Comparison of ENCODE assay signal across 8 cellular contexts in the genomic region with DNA sequence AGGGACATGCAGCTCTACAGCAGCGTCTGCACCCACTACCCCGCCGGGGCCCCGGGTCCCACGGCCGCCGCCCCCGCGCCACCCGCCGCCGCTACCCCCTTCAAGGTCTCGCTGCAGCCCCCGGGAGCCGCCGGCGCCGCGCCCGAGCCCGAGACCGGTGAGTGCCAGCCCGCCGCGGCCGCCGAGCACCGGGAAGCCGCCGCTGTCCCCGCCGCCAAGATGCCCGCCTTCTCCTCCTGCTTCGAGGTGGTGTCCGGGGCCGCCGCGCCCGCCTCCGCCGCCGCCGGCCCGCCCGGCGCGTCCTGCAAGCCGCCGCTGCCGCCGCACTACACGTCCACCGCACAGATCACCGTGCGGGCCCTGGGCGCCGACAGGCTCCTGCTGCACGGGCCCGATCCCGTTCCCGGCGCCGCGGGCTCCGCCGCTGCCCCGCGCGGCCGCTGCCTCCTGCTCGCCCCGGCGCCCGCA. TPM values are rescaled to one million over a fixed set of nuclear protein-coding genes. Genes with fewer than 3 reads are reported as not detected.
DNase-seq lines count a peak whose midpoint lies in the region; ATAC-seq, FAIRE-seq and TF ChIP-seq lines count a peak whose summit lies in the region.

No MANE protein-coding gene starts in this region.

- DNase-seq in CD4-positive, alpha-beta T cell, result peak in 6 of 10 experiments; percentile 11 to 33 (median 16)
- no peak for DNase-seq in keratinocyte (ENCODE audit: low read depth, low spot score)
- no peak for DNase-seq in COLO829 (ENCODE audit: low spot score)
- DNase-seq in hippocampal formation (lab: John Stamatoyannopoulos, UW), result no peak

- H2AFZ ChIP-seq in keratinocyte (ENCODE audit: control insufficient read depth, low read length), result no peak overlapping the region

- peaks cover 42% of the 10 kb centered on the region for H3K4me1 Mint-ChIP-seq in CD4-positive, alpha-beta T cell (ENCODE audit: low read depth)

- H3K9me3 ChIP-seq in CD4-positive, alpha-beta T cell (ENCODE audit: control insufficient read depth, low read length), result no peaks in the 10 kb centered on the region
- no peaks in the 10 kb centered on the region for H3K9me3 ChIP-seq in keratinocyte (ENCODE audit: control insufficient read depth, low read depth, low read length)

- H3K27me3 Mint-ChIP-seq in CD4-positive, alpha-beta T cell, result no peaks in the 10 kb centered on the region

- no peak for FAIRE-seq in keratinocyte (lab: Jason Lieb, UNC)

- H3K27ac ChIP-seq in CD4-positive, alpha-beta T cell (ENCODE audit: low read depth, low read length), result peak overlapping the region; percentile 81
- H3K27ac ChIP-seq in angular gyrus (ENCODE audit: low read depth, low read length), result peak overlapping the region; percentile 84
- peak overlapping the region; percentile 52 for H3K27ac ChIP-seq in keratinocyte (ENCODE audit: control insufficient read depth, insufficient read depth, low read length)
- peak overlapping the region; percentile 77 for H3K27ac ChIP-seq in temporal lobe (ENCODE audit: low read depth, low read length)

- H3K9me3 Mint-ChIP-seq in CD4-positive, alpha-beta T cell, result no peaks in the 10 kb centered on the region

- peak overlapping the region; percentile 84 for H3K9ac ChIP-seq in keratinocyte (ENCODE audit: control insufficient read depth, extremely low read depth, insufficient read depth, low read length)

- peaks cover 3% of the 10 kb centered on the region for H3K9me1 ChIP-seq in keratinocyte (ENCODE audit: control insufficient read depth, extremely low read depth, insufficient read depth, low read length)

- no peaks in the 10 kb centered on the region for H3K36me3 ChIP-seq in keratinocyte (ENCODE audit: control insufficient read depth in 2 of 2, extremely low read depth in 1 of 2, insufficient read depth in 2 of 2, low read length in 2 of 2)

- H3K27ac Mint-ChIP-seq in CD4-positive, alpha-beta T cell, result peak overlapping the region; percentile 95

- dilution Hi-C loops in keratinocyte (cut with MboI; ENCODE audit: extremely low pct_ligation_motif_present, low sequenced_read_pairs), result no loop called here

- POLR2A ChIA-PET in CD4-positive, alpha-beta T cell (lab: Charles Lee), result interaction anchor here (1.4 to 4.5 kb wide), 11 partner anchors 9 to 1183 kb away, joined by 3 to 49 read pairs (median 11); partner anchors contain the start of gene C10orf67

- H3K4me2 ChIP-seq in keratinocyte (ENCODE audit: control insufficient read depth, extremely low read depth, insufficient read depth, low read depth, low read length), result peak overlapping the region; percentile 30

- H3K27me3 ChIP-seq in CD4-positive, alpha-beta T cell (ENCODE audit: control insufficient read depth, insufficient read depth, low read length), result no peaks in the 10 kb centered on the region
- no peaks in the 10 kb centered on the region for H3K27me3 ChIP-seq in keratinocyte (ENCODE audit: control insufficient read depth, extremely low read depth, insufficient read depth, low read length)

- no peak for TF ChIP-seq CTCF in CD4-positive, alpha-beta T cell (IDR thresholded peaks at IDR 0.05)
- no peak for TF ChIP-seq CTCF in keratinocyte (optimal IDR thresholded peaks at IDR 0.05 in 1 of 3, IDR thresholded peaks at IDR 0.05 in 1 of 3, conservative IDR thresholded peaks at IDR 0.05 in 1 of 3; ENCODE audit: extremely low read depth in 1 of 3, insufficient read depth in 2 of 3, low read length in 3 of 3)

- peak overlapping the region; percentile 49 to 78 (median 60) for H3K4me3 ChIP-seq in keratinocyte (ENCODE audit: control insufficient read depth in 2 of 3, extremely low read depth in 1 of 3, insufficient read depth in 2 of 3, low read depth in 1 of 3, low read length in 3 of 3)

- CTCF ChIA-PET in CD4-positive, alpha-beta T cell (lab: Charles Lee), result interaction anchor here (0.5 to 0.8 kb wide), 2 partner anchors 1432 to 1943 kb away, joined by 3 read pairs; no protein-coding TSS in a partner anchor

- H3K4me1 ChIP-seq in keratinocyte (ENCODE audit: control insufficient read depth, extremely low read depth, insufficient read depth, low read length), result peaks cover 30% of the 10 kb centered on the region

- peak overlapping the region; percentile 62 for H3K4me3 Mint-ChIP-seq in CD4-positive, alpha-beta T cell

- intact Hi-C loops in CD4-positive, alpha-beta T cell (cut with DNase I, micrococcal nuclease), result loop anchor here (5.0 to 10.0 kb wide), 7 partner anchors 77 to 1915 kb away; partner anchors contain the start of genes ARHGAP21 (in 1 of the 2), C10orf67 (in 1 of the 2), DNAJC1 (in 1 of the 2) and ENKUR (in 1 of the 2)

- H3K79me2 ChIP-seq in keratinocyte (ENCODE audit: control insufficient read depth, insufficient read depth, low read length), result peaks cover 22% of the 10 kb centered on the region

- no peaks in the 10 kb centered on the region for H4K20me1 ChIP-seq in keratinocyte (ENCODE audit: control insufficient read depth, extremely low read depth, insufficient read depth, low read length)

- H3K36me3 Mint-ChIP-seq in CD4-positive, alpha-beta T cell (ENCODE audit: low read depth), result peaks cover 35% of the 10 kb centered on the region

- ATAC-seq in CD4-positive, alpha-beta T cell (ENCODE audit: poor library complexity), result peak; percentile 19
- peak; percentile 16 for ATAC-seq in GM19397 (IDR thresholded peaks at IDR 0.05; ENCODE audit: unreplicated experiment)
- ATAC-seq in HG03469 (IDR thresholded peaks at IDR 0.05; ENCODE audit: unreplicated experiment), result peak; percentile 1

RNA-seq across cellular contexts. Expression of gene OTUD1, which starts 0.6 kb away (rescaled TPM):
- 10 to 100 TPM; 94.5 to 94.8 TPM for total RNA-seq in CD4-positive, alpha-beta T cell
- 2.8 to 5.8 TPM (median 4.7 TPM) in 3 replicates for polyA plus RNA-seq in keratinocyte
- 12.0 TPM for polyA plus RNA-seq in keratinocyte (2011; ENCODE audit: low read depth)
- 2.8 and 3.7 TPM in 2 replicates for polyA plus RNA-seq in keratinocyte (2011; cell fraction: cytosol; rRNA removed)
- polyA plus RNA-seq in keratinocyte (2011; cell fraction: nucleus; rRNA removed), result 4.9 and 6.9 TPM in 2 replicates
- polyA plus RNA-seq in keratinocyte (2012; ENCODE audit: low replicate concordance), result 4.1 and 38.2 TPM in 2 replicates
- 3.6 to 6.9 TPM (median 4.2 TPM) in 3 replicates for polyA minus RNA-seq in keratinocyte
- 4.4 TPM for polyA minus RNA-seq in keratinocyte (2011; cell fraction: cytosol; rRNA and poly(A)+ RNA removed)
- 3.8 and 5.5 TPM in 2 replicates for polyA minus RNA-seq in keratinocyte (2011; cell fraction: nucleus; rRNA and poly(A)+ RNA removed)
- total RNA-seq in temporal lobe, result 12.8 TPM

Comparison
In these comparisons a context has a peak if more than half of its experiments do, and no peak if none do; other contexts are left out.
1. DNase-seq: peak in CD4-positive, alpha-beta T cell (6 of 10); none in keratinocyte (single experiment), COLO829 (single experiment) and hippocampal formation (0 of 2).
2. Peak in every context shown above with its lines, with median percentiles within 50 percentile points of each other: ATAC-seq and H3K27ac ChIP-seq.